ENCODE assay signal across 9 cellular contexts in the genomic region with DNA sequence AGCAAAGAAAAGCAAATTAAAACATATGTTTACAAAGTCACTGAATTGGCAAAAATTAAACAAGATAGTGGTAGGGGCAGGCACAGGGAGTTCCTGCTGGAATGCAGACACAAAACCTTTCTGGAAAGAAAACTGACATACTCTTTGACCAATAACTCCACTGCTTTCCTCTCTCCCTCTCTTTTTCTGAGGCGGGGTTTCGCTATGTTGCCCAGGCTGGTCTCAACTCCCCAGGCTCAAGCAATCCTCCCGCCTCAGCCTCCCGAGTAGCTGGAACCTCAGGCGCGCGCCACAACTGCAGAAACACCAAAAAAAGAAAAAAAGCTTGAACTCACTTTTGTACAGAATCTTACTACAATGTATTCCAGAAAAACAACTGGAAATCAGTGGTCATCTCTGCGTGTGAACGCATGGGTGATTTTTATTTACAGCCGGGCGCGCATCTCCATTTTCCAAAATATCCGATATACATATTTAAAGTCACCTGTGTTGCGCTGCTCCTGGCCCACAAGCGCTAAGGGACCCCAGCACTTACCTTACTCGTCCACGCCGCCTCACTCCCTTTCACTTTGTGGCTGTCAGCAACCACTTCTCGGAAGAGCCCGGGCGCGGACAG. TPM values are rescaled to one million over a fixed set of nuclear protein-coding genes. Genes with fewer than 3 reads are reported as not detected.
DNase-seq lines count a peak whose midpoint lies in the region; ATAC-seq and TF ChIP-seq lines count a peak whose summit lies in the region.
"Had no signal": no experiment of that assay in that cellular context is flagged by ENCODE, and none has a peak within 500 bp of the region (broad histone marks: within the 10 kb centered on the region; RNA-seq: fewer than 3 reads in every experiment).

No MANE protein-coding gene starts in this region.

- TF ChIP-seq CTCF in CD4-positive, alpha-beta T cell (IDR thresholded peaks at IDR 0.05) = no peak
- TF ChIP-seq CTCF in activated B cell treated with CpG ODN at 0.5 μM for 24 hours (IDR thresholded peaks at IDR 0.05) (no peak), neutrophil (IDR thresholded peaks at IDR 0.05) (no peak)

- H3K36me3 Mint-ChIP-seq in CD4-positive, alpha-beta T cell (ENCODE audit: low read depth) = peaks cover 76% of the 10 kb centered on the region
- H3K36me3 Mint-ChIP-seq in activated B cell treated with CpG ODN at 0.5 μM for 24 hours (ENCODE audit: low read depth) = peaks cover 66% of the 10 kb centered on the region

- H3K9me3 Mint-ChIP-seq in CD4-positive, alpha-beta T cell = no peaks in the 10 kb centered on the region
- no peaks in the 10 kb centered on the region for H3K9me3 Mint-ChIP-seq in activated B cell treated with CpG ODN at 0.5 μM for 24 hours

- CTCF ChIA-PET in CD4-positive, alpha-beta T cell (lab: Charles Lee) = interaction anchor here (0.9 to 1.2 kb wide), 2 partner anchors 10 to 528 kb away, joined by 3 to 4 read pairs; no protein-coding TSS in a partner anchor
- CTCF ChIA-PET in activated B cell treated with CpG ODN at 0.5 μM for 24 hours (lab: Charles Lee) = interaction anchor here (0.6 kb wide), 1 partner anchor 210 kb away, joined by 3 read pairs; no protein-coding TSS in a partner anchor

- peaks cover 25 to 37% of the 10 kb centered on the region in 2 experiments for H3K4me1 ChIP-seq in neutrophil (ENCODE audit: control insufficient read depth in 1 of 2, insufficient read depth in 1 of 2, low read depth in 1 of 2, low read length in 1 of 2)

- peak; percentile 11 for ATAC-seq in CD4-positive, alpha-beta T cell (ENCODE audit: poor library complexity)
- ATAC-seq in HG03064 (IDR thresholded peaks at IDR 0.05; ENCODE audit: low read depth, unreplicated experiment) = peak; percentile 18
- peak; percentile 31 for ATAC-seq in activated B cell treated with CpG ODN at 0.5 μM for 24 hours (ENCODE audit: low read depth)
- ATAC-seq in HG03095 (IDR thresholded peaks at IDR 0.05; ENCODE audit: unreplicated experiment) = no peak

- POLR2A ChIA-PET in CD4-positive, alpha-beta T cell (lab: Charles Lee) = interaction anchor here (1.2 to 1.8 kb wide), 3 partner anchors 211 to 572 kb away, joined by 5 to 9 read pairs (median 6); no protein-coding TSS in a partner anchor
- POLR2A ChIA-PET in activated B cell treated with CpG ODN at 0.5 μM for 24 hours (lab: Charles Lee) = interaction anchor here (0.6 to 1.6 kb wide), 12 partner anchors 13 to 1322 kb away, joined by 3 to 6 read pairs (median 4); partner anchors contain the start of genes CMTR2, DHODH and ZNF23

- no peaks in the 10 kb centered on the region for H3K27me3 Mint-ChIP-seq in CD4-positive, alpha-beta T cell
- H3K27me3 Mint-ChIP-seq in activated B cell treated with CpG ODN at 0.5 μM for 24 hours = no peaks in the 10 kb centered on the region

- peak overlapping the region; percentile 91 for H3K27ac ChIP-seq in CD4-positive, alpha-beta T cell (ENCODE audit: low read depth, low read length)
- peak overlapping the region; percentile 91 for H3K27ac ChIP-seq in neutrophil

- no peaks in the 10 kb centered on the region for H3K9me3 ChIP-seq in CD4-positive, alpha-beta T cell (ENCODE audit: control insufficient read depth, low read length)
- no peaks in the 10 kb centered on the region for H3K9me3 ChIP-seq in neutrophil

- peaks cover 71% of the 10 kb centered on the region for H3K4me1 Mint-ChIP-seq in CD4-positive, alpha-beta T cell (ENCODE audit: low read depth)
- H3K4me1 Mint-ChIP-seq in activated B cell treated with CpG ODN at 0.5 μM for 24 hours = peaks cover 47% of the 10 kb centered on the region

- H3K27me3 ChIP-seq in CD4-positive, alpha-beta T cell (ENCODE audit: control insufficient read depth, insufficient read depth, low read length) = no peaks in the 10 kb centered on the region
- no peaks in the 10 kb centered on the region for H3K27me3 ChIP-seq in neutrophil

- intact Hi-C loops in CD4-positive, alpha-beta T cell (cut with DNase I, micrococcal nuclease) = loop anchor here (1.0 to 10.0 kb wide), 6 partner anchors 84 to 631 kb away; partner anchors contain the start of genes PHLPP2 (in 1 of the 2) and ZNF23 (in 1 of the 2)
- intact Hi-C loops in activated B cell treated with CpG ODN at 0.5 μM for 24 hours (cut with micrococcal nuclease) = loop anchor here (1.0 to 10.0 kb wide), 11 partner anchors 79 to 1288 kb away; partner anchors contain the start of genes CMTR2, DHODH, IST1 and PHLPP2

- H3K27ac Mint-ChIP-seq in CD4-positive, alpha-beta T cell = peak overlapping the region; percentile 94
- H3K27ac Mint-ChIP-seq in activated B cell treated with CpG ODN at 0.5 μM for 24 hours = peak overlapping the region; percentile 96

- peak overlapping the region; percentile 95 for H3K4me3 Mint-ChIP-seq in CD4-positive, alpha-beta T cell
- H3K4me3 Mint-ChIP-seq in activated B cell treated with CpG ODN at 0.5 μM for 24 hours = peak overlapping the region; percentile 99

- peak overlapping the region; percentile 93 to 95 for H3K4me3 ChIP-seq in neutrophil (ENCODE audit: low read depth in 1 of 2, low read length in 1 of 2)

- peaks cover 52% of the 10 kb centered on the region for H3K36me3 ChIP-seq in neutrophil

- DNase-seq in CD4-positive, alpha-beta T cell = no peak
- no peak for DNase-seq in activated B cell treated with CpG ODN at 0.5 μM for 24 hours
- peak; percentile 36 for DNase-seq in fibroblast of the conjunctiva (ENCODE audit: low read depth)
- no peak for DNase-seq in NCI-H2081 treated with DMSO at 0.1 percent for 48 hours (lab: John Stamatoyannopoulos, UW)
- DNase-seq in NCI-H446 treated with DMSO at 0.1 percent for 48 hours (lab: John Stamatoyannopoulos, UW) = no peak

RNA-seq across cellular contexts. Expression of gene TXNL4B, which starts 0.5 kb away (rescaled TPM):
- total RNA-seq in CD4-positive, alpha-beta T cell = 10 to 100 TPM; 11.5 to 15.0 TPM
- 13.1 and 13.8 TPM in 2 replicates for total RNA-seq in activated B cell treated with CpG ODN at 0.5 μM for 24 hours

RNA-seq across cellular contexts. Expression of gene DHX38, which starts 0.7 kb away (rescaled TPM):
- total RNA-seq in CD4-positive, alpha-beta T cell = 100 to 1,000 TPM; 103 to 109 TPM
- total RNA-seq in activated B cell treated with CpG ODN at 0.5 μM for 24 hours = 107 and 118 TPM in 2 replicates

RNA-seq across cellular contexts. Expression of gene HPR, which starts 29.9 kb away (rescaled TPM):
- not detected for total RNA-seq in CD4-positive, alpha-beta T cell
- total RNA-seq in activated B cell treated with CpG ODN at 0.5 μM for 24 hours = not detected in 2 replicates
- total RNA-seq: temporal lobe had no signal

RNA-seq across cellular contexts. Expression of gene HP, which starts 38.6 kb away (rescaled TPM):
- not detected for total RNA-seq in CD4-positive, alpha-beta T cell
- total RNA-seq in activated B cell treated with CpG ODN at 0.5 μM for 24 hours = not detected in 2 replicates
